Comparison of ENCODE assay signal across 8 cellular contexts in the genomic region with DNA sequence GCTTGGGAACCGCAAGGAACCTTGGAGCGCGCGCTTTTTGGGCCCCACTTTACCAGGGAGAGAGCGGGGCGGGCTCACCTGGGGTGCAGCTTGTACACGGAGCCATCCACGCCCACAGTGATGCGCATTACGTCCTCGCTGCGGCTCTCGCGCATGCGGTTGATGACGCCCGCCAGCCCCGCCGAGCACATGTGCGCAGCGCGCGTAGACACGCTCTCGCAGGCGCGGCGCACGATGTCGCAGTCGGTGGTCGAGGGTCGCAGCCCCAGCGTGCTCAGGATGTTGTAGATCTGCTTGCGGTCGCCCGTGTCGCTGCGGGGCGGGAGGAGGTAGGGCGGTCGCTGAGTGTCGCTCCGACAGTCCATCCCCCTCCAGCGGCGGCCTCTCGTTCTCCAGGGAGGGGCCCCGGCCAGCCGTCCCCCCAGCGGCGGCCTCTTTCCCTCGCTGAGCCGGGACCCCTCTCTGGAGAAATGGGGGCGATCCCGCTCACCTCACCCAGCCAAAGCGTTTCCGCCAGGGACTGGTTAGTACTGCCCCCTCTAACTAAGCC. TPM values are rescaled to one million over a fixed set of nuclear protein-coding genes. Genes with fewer than 3 reads are reported as not detected.
DNase-seq lines count a peak whose midpoint lies in the region; ATAC-seq lines count a peak whose summit lies in the region.

No MANE protein-coding gene starts in this region.

- peaks cover 0 to 1% (median 0%) of the 10 kb centered on the region in 3 donors for H3K4me1 Mint-ChIP-seq in IgD-negative memory B cell
- H3K4me1 Mint-ChIP-seq in activated naive CD4-positive, alpha-beta T cell treated with anti-CD3 and anti-CD28 coated beads for 36 hours (ENCODE audit: low read depth): peaks cover 9% of the 10 kb centered on the region

- H3K27me3 Mint-ChIP-seq in IgD-negative memory B cell: peaks cover 4% of the 10 kb centered on the region
- peaks cover 4% of the 10 kb centered on the region for H3K27me3 Mint-ChIP-seq in activated naive CD4-positive, alpha-beta T cell treated with anti-CD3 and anti-CD28 coated beads for 36 hours (ENCODE audit: low read depth)

- intact Hi-C loops in activated naive CD4-positive, alpha-beta T cell treated with anti-CD3 and anti-CD28 coated beads for 36 hours (cut with micrococcal nuclease): no loop called here

- no peaks in the 10 kb centered on the region for H3K9me3 Mint-ChIP-seq in IgD-negative memory B cell
- no peaks in the 10 kb centered on the region for H3K9me3 Mint-ChIP-seq in activated naive CD4-positive, alpha-beta T cell treated with anti-CD3 and anti-CD28 coated beads for 36 hours

- no peak for ATAC-seq in GM21381 (IDR thresholded peaks at IDR 0.05; ENCODE audit: unreplicated experiment)

- H3K4me3 Mint-ChIP-seq in IgD-negative memory B cell: peak overlapping the region; percentile 40 to 91 (median 82)
- H3K4me3 Mint-ChIP-seq in activated naive CD4-positive, alpha-beta T cell treated with anti-CD3 and anti-CD28 coated beads for 36 hours: peak overlapping the region; percentile 69

- no peaks in the 10 kb centered on the region for H3K36me3 Mint-ChIP-seq in IgD-negative memory B cell
- no peaks in the 10 kb centered on the region for H3K36me3 Mint-ChIP-seq in activated naive CD4-positive, alpha-beta T cell treated with anti-CD3 and anti-CD28 coated beads for 36 hours (ENCODE audit: low read depth)

- CTCF ChIA-PET in activated naive CD4-positive, alpha-beta T cell treated with anti-CD3 and anti-CD28 coated beads for 36 hours (lab: Charles Lee): no interaction called here

- H3K27ac Mint-ChIP-seq in IgD-negative memory B cell: no peak overlapping the region
- H3K27ac Mint-ChIP-seq in activated naive CD4-positive, alpha-beta T cell treated with anti-CD3 and anti-CD28 coated beads for 36 hours: no peak overlapping the region

- DNase-seq in activated naive CD4-positive, alpha-beta T cell treated with anti-CD3 and anti-CD28 coated beads for 36 hours: peak; percentile 64
- peak in 26 of 51 donors; percentile 15 to 62 (median 28) for DNase-seq in hypothalamus (lab: John Stamatoyannopoulos, UW)
- DNase-seq in stimulated activated CD4-positive, alpha-beta T cell treated with anti-CD3 and anti-CD28 coated beads, Interleukin-12 subunit alpha, Interleukin-12 subunit beta, amount 100 ng/mL, for 24 hours (ENCODE audit: low read depth in 2 of 2): peak; percentile 40 to 41
- no peak for DNase-seq in GF-D8 (lab: John Stamatoyannopoulos, UW)
- no peak for DNase-seq in SIG-M5 treated with dmso at 0.1 percent for 504 hours (lab: John Stamatoyannopoulos, UW; ENCODE audit: unreplicated experiment)
- DNase-seq in Kasumi-1 (lab: John Stamatoyannopoulos, UW): no peak

RNA-seq across cellular contexts. Expression of a gene that starts 4.4 kb away (rescaled TPM):
- polyA plus RNA-seq in IgD-negative memory B cell: not detected
- not detected for total RNA-seq in activated naive CD4-positive, alpha-beta T cell treated with anti-CD3 and anti-CD28 coated beads for 36 hours

RNA-seq across cellular contexts. Expression of a gene that starts 22.1 kb away (rescaled TPM):
- 88.5 TPM for polyA plus RNA-seq in IgD-negative memory B cell
- 100 to 1,000 TPM; 261 to 270 TPM for total RNA-seq in activated naive CD4-positive, alpha-beta T cell treated with anti-CD3 and anti-CD28 coated beads for 36 hours

RNA-seq across cellular contexts. Expression of a gene that starts 41.3 kb away (rescaled TPM):
- polyA plus RNA-seq in IgD-negative memory B cell: 3.7 TPM
- 10 to 100 TPM; 10.1 to 10.8 TPM for total RNA-seq in activated naive CD4-positive, alpha-beta T cell treated with anti-CD3 and anti-CD28 coated beads for 36 hours

RNA-seq across cellular contexts. Expression of a gene that starts 43.7 kb away (rescaled TPM):
- 0.68 TPM for polyA plus RNA-seq in IgD-negative memory B cell
- total RNA-seq in activated naive CD4-positive, alpha-beta T cell treated with anti-CD3 and anti-CD28 coated beads for 36 hours: 1 to 10 TPM; 2.1 to 3.3 TPM

RNA-seq across cellular contexts. Expression of a gene that starts 55.3 kb away (rescaled TPM):
- polyA plus RNA-seq in IgD-negative memory B cell: 46.3 TPM
- total RNA-seq in activated naive CD4-positive, alpha-beta T cell treated with anti-CD3 and anti-CD28 coated beads for 36 hours: 10 to 100 TPM; 53.5 to 57.3 TPM

Comparison
In these comparisons a context has a peak if more than half of its experiments do, and no peak if none do; other contexts are left out.
1. DNase-seq: peak in activated naive CD4-positive, alpha-beta T cell treated with anti-CD3 and anti-CD28 coated beads for 36 hours (single experiment), hypothalamus (26 of 51) and stimulated activated CD4-positive, alpha-beta T cell treated with anti-CD3 and anti-CD28 coated beads, Interleukin-12 subunit alpha, Interleukin-12 subunit beta, amount 100 ng/mL, for 24 hours (2 of 2); none in GF-D8 (single experiment), SIG-M5 treated with dmso at 0.1 percent for 504 hours (single experiment) and Kasumi-1 (0 of 2).